ENCODE assay signal across 1 cellular context in genomic region chr16:16205864-16206263, GRCh38. TPM values are rescaled to one million over a fixed set of nuclear protein-coding genes. Genes with fewer than 3 reads are reported as not detected.
"Had no signal": no experiment of that assay in that cellular context is flagged by ENCODE, and none has a peak within 500 bp of the region (broad histone marks: within the 10 kb centered on the region; RNA-seq: fewer than 3 reads in every experiment).

No MANE protein-coding gene starts in this region.

RNA-seq across cellular contexts. Expression of gene ABCC6, which starts 17.4 kb away (rescaled TPM):
- polyA plus RNA-seq: neural cell had no signal
